ENCODE assay signal across 9 cellular contexts in genomic region chr22:40818192-40818746, GRCh38. TPM values are rescaled to one million over a fixed set of nuclear protein-coding genes. Genes with fewer than 3 reads are reported as not detected.
DNase-seq lines count a peak whose midpoint lies in the region; ATAC-seq, FAIRE-seq and TF ChIP-seq lines count a peak whose summit lies in the region.
"Had no signal": no experiment of that assay in that cellular context is flagged by ENCODE, and none has a peak within 500 bp of the region (broad histone marks: within the 10 kb centered on the region; RNA-seq: fewer than 3 reads in every experiment).

No MANE protein-coding gene starts in this region.

- peak overlapping the region; percentile 99 for H2AFZ ChIP-seq in astrocyte (ENCODE audit: low read depth, low read length)
- H2AFZ ChIP-seq in mesenchymal stem cell (ENCODE audit: low read depth, low read length): no peak overlapping the region

- H3K14ac ChIP-seq in mesenchymal stem cell (ENCODE audit: low read length in 2 of 2): no peak overlapping the region

- peak overlapping the region; percentile 85 to 98 (median 92) for H3K4me2 ChIP-seq in BLaER1 treated with 17β-estradiol and CSF1 and Interleukin-3, amounts not matched to agents 10 nM and 100 nM
- H3K4me2 ChIP-seq in astrocyte (ENCODE audit: low read length) (peak overlapping the region; percentile 98), mesenchymal stem cell (ENCODE audit: low read length, poor library complexity, severe bottlenecking) (peak overlapping the region; percentile 86)

- no peak overlapping the region for H3K4ac ChIP-seq in mesenchymal stem cell (ENCODE audit: low read depth in 1 of 2, low read length in 2 of 2)

- no peak for TF ChIP-seq CTCF in astrocyte (IDR thresholded peaks at IDR 0.05; ENCODE audit: insufficient read depth, low read depth, low read length)

- H4K91ac ChIP-seq in mesenchymal stem cell (ENCODE audit: low read length): no peak overlapping the region

- H3K36me3 ChIP-seq in BLaER1 treated with 17β-estradiol and CSF1 and Interleukin-3, amounts not matched to agents 10 nM and 100 nM: peaks cover 1 to 34% (median 14%) of the 10 kb centered on the region in 11 experiments; a peak in 20 of 22 replicates
- H3K36me3 ChIP-seq in astrocyte (ENCODE audit: insufficient read depth, low read length) (peaks cover 5% of the 10 kb centered on the region), mesenchymal stem cell (ENCODE audit: control insufficient read depth in 1 of 2, insufficient read depth in 2 of 2, low read depth in 1 of 2, low read length in 2 of 2) (peaks cover 5 to 20% of the 10 kb centered on the region in 2 experiments)

- no peak for DNase-seq in astrocyte (ENCODE audit: low read depth)
- DNase-seq in mesenchymal stem cell: no peak
- no peak for DNase-seq in H4 (ENCODE audit: low spot score)
- DNase-seq in ureter (ENCODE audit: low spot score): no peak
- DNase-seq in activated CD4-positive, alpha-beta T cell treated with anti-CD3 and anti-CD28 coated beads, Interleukin-2, amount 50 U/mL, for 1 hour: no peak

- H3K36me3 Mint-ChIP-seq in astrocyte (ENCODE audit: low read depth, unreplicated experiment): peaks cover 3% of the 10 kb centered on the region

- H3K27me3 Mint-ChIP-seq in astrocyte (ENCODE audit: low read depth, unreplicated experiment): no peaks in the 10 kb centered on the region

- H3K4me3 ChIP-seq in BLaER1 treated with 17β-estradiol and CSF1 and Interleukin-3, amounts not matched to agents 10 nM and 100 nM: peak overlapping the region; percentile 73 to 99 (median 92)
- H3K4me3 ChIP-seq in astrocyte (ENCODE audit: insufficient read depth, low read depth, low read length): peak overlapping the region; percentile 97
- peak overlapping the region; percentile 85 to 96 for H3K4me3 ChIP-seq in mesenchymal stem cell (ENCODE audit: insufficient read depth in 1 of 2, low read depth in 1 of 2, low read length in 2 of 2)

- H3K27ac ChIP-seq in BLaER1 treated with 17β-estradiol and CSF1 and Interleukin-3, amounts not matched to agents 10 nM and 100 nM: peak overlapping the region in 10 of 11 experiments; percentile 72 to 86 (median 82); a peak in 19 of 22 replicates
- no peak overlapping the region for H3K27ac ChIP-seq in astrocyte (ENCODE audit: low read depth, low read length)
- no peak overlapping the region for H3K27ac ChIP-seq in mesenchymal stem cell (ENCODE audit: low read length, poor library complexity, severe bottlenecking)

- H3K9me3 ChIP-seq in BLaER1 treated with 17β-estradiol and CSF1 and Interleukin-3, amounts not matched to agents 10 nM and 100 nM (replicated peaks in 1 of 11): no peaks in the 10 kb centered on the region
- no peaks in the 10 kb centered on the region for H3K9me3 ChIP-seq in astrocyte (ENCODE audit: insufficient read depth, low read depth, low read length)
- no peaks in the 10 kb centered on the region for H3K9me3 ChIP-seq in mesenchymal stem cell (ENCODE audit: control insufficient read depth, low read length)

- no peak overlapping the region for H3K18ac ChIP-seq in mesenchymal stem cell (ENCODE audit: low read depth in 1 of 2, low read length in 2 of 2)

- H4K20me1 ChIP-seq in BLaER1 treated with 17β-estradiol and CSF1 and Interleukin-3, amounts not matched to agents 10 nM and 100 nM: peaks cover 0 to 22% (median 0%) of the 10 kb centered on the region in 11 experiments; a peak in 6 of 22 replicates
- peaks cover 21% of the 10 kb centered on the region for H4K20me1 ChIP-seq in astrocyte (ENCODE audit: insufficient read depth, low read length)

- peak overlapping the region; percentile 98 for H3K4me3 Mint-ChIP-seq in astrocyte (ENCODE audit: unreplicated experiment)

- no peak overlapping the region for H2BK15ac ChIP-seq in mesenchymal stem cell (ENCODE audit: low read depth, poor library complexity, severe bottlenecking)

- 78% methylated on average over 13 of the region's 14 CpGs for WGBS in mesenchymal stem cell

- peaks cover 51% of the 10 kb centered on the region for H3K79me2 ChIP-seq in astrocyte (ENCODE audit: insufficient read depth, low read length)

- peaks cover 26 to 39% (median 32%) of the 10 kb centered on the region in 10 experiments for H3K4me1 ChIP-seq in BLaER1 treated with 17β-estradiol and CSF1 and Interleukin-3, amounts not matched to agents 10 nM and 100 nM
- H3K4me1 ChIP-seq in astrocyte (ENCODE audit: insufficient read depth, low read length): peaks cover 6% of the 10 kb centered on the region
- peaks cover 8% of the 10 kb centered on the region for H3K4me1 ChIP-seq in mesenchymal stem cell (ENCODE audit: control insufficient read depth, insufficient read depth, low read depth, low read length)

- no peak overlapping the region for H2BK12ac ChIP-seq in mesenchymal stem cell (ENCODE audit: low read length in 2 of 2)

- no peak overlapping the region for H2BK5ac ChIP-seq in mesenchymal stem cell (ENCODE audit: low read depth, low read length, poor library complexity, severe bottlenecking)

- peak overlapping the region; percentile 83 to 89 (median 86) for H3K9ac ChIP-seq in BLaER1 treated with 17β-estradiol and CSF1 and Interleukin-3, amounts not matched to agents 10 nM and 100 nM
- peak overlapping the region; percentile 97 for H3K9ac ChIP-seq in astrocyte (ENCODE audit: low read length)
- peak overlapping the region; percentile 89 for H3K9ac ChIP-seq in mesenchymal stem cell (ENCODE audit: low read length)

- H3K27ac Mint-ChIP-seq in astrocyte (ENCODE audit: unreplicated experiment): peak overlapping the region; percentile 93

- no peak overlapping the region for H2BK120ac ChIP-seq in mesenchymal stem cell (ENCODE audit: low read depth, low read length)

- H3K4me1 Mint-ChIP-seq in astrocyte (ENCODE audit: low read depth, unreplicated experiment): peaks cover 12% of the 10 kb centered on the region

- peak; percentile 12 for ATAC-seq in HG03439 (IDR thresholded peaks at IDR 0.05; ENCODE audit: unreplicated experiment)
- no peak for ATAC-seq in GM21737 (IDR thresholded peaks at IDR 0.05; ENCODE audit: unreplicated experiment)

- FAIRE-seq in astrocyte (lab: Jason Lieb, UNC): no peak
- FAIRE-seq: islet of Langerhans had no signal

- H2AK5ac ChIP-seq in mesenchymal stem cell (ENCODE audit: low read length, severe bottlenecking): no peak overlapping the region

- H3K79me1 ChIP-seq in mesenchymal stem cell (replicated peaks; ENCODE audit: low read length, poor library complexity, severe bottlenecking): peaks cover 16% of the 10 kb centered on the region

- no peaks in the 10 kb centered on the region for H3K9me3 Mint-ChIP-seq in astrocyte (ENCODE audit: unreplicated experiment)

- no peak overlapping the region for H3K23ac ChIP-seq in mesenchymal stem cell (ENCODE audit: low read length in 2 of 2)

- no peak overlapping the region for H4K8ac ChIP-seq in mesenchymal stem cell (ENCODE audit: low read length)

- H3K27me3 ChIP-seq in BLaER1 treated with 17β-estradiol and CSF1 and Interleukin-3, amounts not matched to agents 10 nM and 100 nM: no peaks in the 10 kb centered on the region
- H3K27me3 ChIP-seq in astrocyte (ENCODE audit: insufficient read depth, low read length) (no peaks in the 10 kb centered on the region), mesenchymal stem cell (ENCODE audit: control insufficient read depth in 1 of 2, insufficient read depth in 1 of 2, low read length in 2 of 2) (no peaks in the 10 kb centered on the region)

RNA-seq across cellular contexts. Expression of gene SLC25A17, which starts 0.9 kb away (rescaled TPM):
- total RNA-seq in astrocyte: 24.6 and 24.8 TPM in 2 replicates
- 13.0 TPM for polyA plus RNA-seq in mesenchymal stem cell (2013, experiment 1 of 2)
- polyA plus RNA-seq in mesenchymal stem cell (2013, experiment 2 of 2): 13.9 TPM
- total RNA-seq in H4 (2014; rRNA removed; shearing (Covaris generic)): 46.1 and 47.3 TPM in 2 replicates
- total RNA-seq in ureter: 25.6 TPM

RNA-seq across cellular contexts. Expression of gene ST13, which starts 38.2 kb away (rescaled TPM):
- 236 and 248 TPM in 2 replicates for total RNA-seq in astrocyte
- polyA plus RNA-seq in mesenchymal stem cell (2013, experiment 1 of 2): 329 TPM
- 343 TPM for polyA plus RNA-seq in mesenchymal stem cell (2013, experiment 2 of 2)
- 145 and 175 TPM in 2 replicates for total RNA-seq in H4 (2014; rRNA removed; shearing (Covaris generic))
- 216 TPM for total RNA-seq in ureter

RNA-seq across cellular contexts. Expression of gene XPNPEP3, which starts 38.7 kb away (rescaled TPM):
- 21.8 and 24.9 TPM in 2 replicates for total RNA-seq in astrocyte
- 11.4 TPM for polyA plus RNA-seq in mesenchymal stem cell (2013, experiment 1 of 2)
- polyA plus RNA-seq in mesenchymal stem cell (2013, experiment 2 of 2): 11.2 TPM
- 7.9 and 16.7 TPM in 2 replicates for total RNA-seq in H4 (2014; rRNA removed; shearing (Covaris generic))
- 26.8 TPM for total RNA-seq in ureter

RNA-seq across cellular contexts. Expression of gene DNAJB7, which starts 43.6 kb away (rescaled TPM):
- not detected in 2 replicates for total RNA-seq in astrocyte
- not detected for polyA plus RNA-seq in mesenchymal stem cell (2013, experiment 1 of 2)
- not detected for polyA plus RNA-seq in mesenchymal stem cell (2013, experiment 2 of 2)
- not detected in 2 replicates for total RNA-seq in H4 (2014; rRNA removed; shearing (Covaris generic))
- not detected for total RNA-seq in ureter

Comparison
In these comparisons a context has a peak if more than half of its experiments do, and no peak if none do; other contexts are left out.
1. H3K27ac ChIP-seq: peak in BLaER1 treated with 17β-estradiol and CSF1 and Interleukin-3, amounts not matched to agents 10 nM and 100 nM (10 of 11); none in astrocyte (single experiment) and mesenchymal stem cell (single experiment).
2. Peak in every context shown above with its lines, with median percentiles within 50 percentile points of each other: H3K4me2 ChIP-seq, H3K4me3 ChIP-seq and H3K9ac ChIP-seq.